16 cellular contexts compared by ENCODE assay signal in the genomic region with DNA sequence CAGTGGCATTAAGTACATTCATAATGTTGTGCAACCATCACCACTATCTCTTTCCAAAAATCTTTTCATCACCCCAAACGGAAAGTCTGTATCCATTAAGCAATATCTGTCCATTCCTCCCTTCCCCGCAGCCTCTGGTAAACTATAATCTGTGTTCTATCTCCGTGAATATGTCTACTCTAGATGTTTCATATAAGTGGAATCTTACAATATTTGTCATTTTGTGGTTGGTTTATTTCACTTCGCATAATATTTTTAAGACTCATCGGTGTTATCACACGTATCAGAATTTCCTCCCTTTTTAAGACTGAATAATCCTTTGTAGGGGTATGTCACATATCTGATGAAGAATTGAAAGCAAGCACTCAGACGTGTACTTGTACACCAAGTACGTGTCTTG.
"Had no signal": no experiment of that assay in that cellular context is flagged by ENCODE, and none has a peak within 500 bp of the region (broad histone marks: within the 10 kb centered on the region; RNA-seq: fewer than 3 reads in every experiment).

No MANE protein-coding gene starts in this region.

- H3K36me3 ChIP-seq: adrenal gland, heart left ventricle, tibial artery had no signal

- H3K9ac ChIP-seq: parathyroid adenoma had no signal

- H3K27ac ChIP-seq: adrenal gland, body of pancreas, foreskin keratinocyte, heart left ventricle, parathyroid adenoma, tibial artery had no signal

- DNase-seq: activated CD4-positive, alpha-beta T cell treated with anti-CD3 and anti-CD28 coated beads, Interleukin-2, amount 10 ng/mL, durations not matched to agents 7 days and 5 days; activated CD4-positive, CD25-positive, alpha-beta regulatory T cell; activated CD8-positive, alpha-beta memory T cell treated with anti-CD3 and anti-CD28 coated beads for 24 hours; activated naive CD4-positive, alpha-beta T cell treated with anti-CD3 and anti-CD28 coated beads, Interleukin-2, amount 10 ng/mL, durations not matched to agents 7 days and 5 days; adrenal gland; body of pancreas; central memory CD4-positive, alpha-beta T cell; erythroblast; foreskin keratinocyte; heart left ventricle; left ventricle myocardium superior; mesenchymal stem cell; T-helper 2 cell; tibial artery had no signal

- H2AFZ ChIP-seq: parathyroid adenoma had no signal

- H3K27me3 ChIP-seq: adrenal gland, body of pancreas had no signal

- ATAC-seq: body of pancreas; foreskin keratinocyte; heart left ventricle; left ventricle myocardium superior; stimulated activated effector memory CD8-positive, alpha-beta T cell treated with anti-CD3 and anti-CD28 coated beads, Interleukin-12 subunit alpha, Interleukin-12 subunit beta, amount 100 ng/mL, for 72 hours had no signal

- H3K9me3 ChIP-seq: adrenal gland, body of pancreas, heart left ventricle, tibial artery had no signal

- H3K79me2 ChIP-seq: parathyroid adenoma had no signal

- H3K4me3 ChIP-seq: adrenal gland, body of pancreas, heart left ventricle, tibial artery had no signal

- H3K4me1 ChIP-seq: adrenal gland, body of pancreas, foreskin keratinocyte, heart left ventricle had no signal
